14 cellular contexts compared by ENCODE assay signal in genomic region chr14:57889245-57889644, GRCh38.
DNase-seq lines count a peak whose midpoint lies in the region; ATAC-seq and TF ChIP-seq lines count a peak whose summit lies in the region.
"Had no signal": no experiment of that assay in that cellular context is flagged by ENCODE, and none has a peak within 500 bp of the region (broad histone marks: within the 10 kb centered on the region; RNA-seq: fewer than 3 reads in every experiment).

No MANE protein-coding gene starts in this region.

- no peak overlapping the region for H3K4me3 ChIP-seq in cardiac fibroblast (replicated peaks in 1 of 2; ENCODE audit: low read depth in 2 of 2, low read length in 2 of 2)
- H3K4me3 ChIP-seq: A549, HAP-1 had no signal

- peak; percentile 17 to 52 for DNase-seq in NCI-H2081 (lab: John Stamatoyannopoulos, UW)
- no peak for DNase-seq in NCI-H2081 treated with DMSO at 0.1 percent for 48 hours (lab: John Stamatoyannopoulos, UW)
- DNase-seq in cardiac fibroblast (ENCODE audit: low read depth in 2 of 2) = peak; percentile 61 to 62
- peak; percentile 34 for DNase-seq in iris pigment epithelial cell (ENCODE audit: low read depth)
- no peak for DNase-seq in NCI-H1417 treated with DMSO at 0.1 percent for 48 hours (lab: John Stamatoyannopoulos, UW)
- DNase-seq in SW480 (ENCODE audit: low spot score) = no peak
- DNase-seq: brain microvascular endothelial cell; islet precursor cell; OCI-M1; stimulated activated naive CD4-positive, alpha-beta T cell treated with Interleukin-2 at 50 U/mL for 16 hours had no signal

- no peak for ATAC-seq in HG03175 (IDR thresholded peaks at IDR 0.05; ENCODE audit: unreplicated experiment)
- no peak for ATAC-seq in HG02970 (IDR thresholded peaks at IDR 0.05; ENCODE audit: low FRiP score, unreplicated experiment)
- ATAC-seq: A549 had no signal

- no peak for TF ChIP-seq CTCF in cardiac fibroblast (IDR thresholded peaks at IDR 0.05; ENCODE audit: low read depth, low read length)

Comparison
In these comparisons a context has a peak if more than half of its experiments do, and no peak if none do; other contexts are left out.
1. DNase-seq: peak in NCI-H2081 (2 of 2), cardiac fibroblast (2 of 2) and iris pigment epithelial cell (single experiment); none in NCI-H2081 treated with DMSO at 0.1 percent for 48 hours (single experiment), NCI-H1417 treated with DMSO at 0.1 percent for 48 hours (single experiment) and SW480 (single experiment).